ENCODE assay signal across 10 cellular contexts in genomic region chr3:108126348-108126747, GRCh38. TPM values are rescaled to one million over a fixed set of nuclear protein-coding genes. Genes with fewer than 3 reads are reported as not detected.
DNase-seq lines count a peak whose midpoint lies in the region; ATAC-seq and TF ChIP-seq lines count a peak whose summit lies in the region.
"Had no signal": no experiment of that assay in that cellular context is flagged by ENCODE, and none has a peak within 500 bp of the region (broad histone marks: within the 10 kb centered on the region; RNA-seq: fewer than 3 reads in every experiment).

No MANE protein-coding gene starts in this region.

- peaks cover 55% of the 10 kb centered on the region for H3K4me1 Mint-ChIP-seq in T-helper 17 cell

- H3K27ac ChIP-seq in BLaER1 treated with 17β-estradiol and CSF1 and Interleukin-3, amounts not matched to agents 10 nM and 100 nM: peak overlapping the region in 10 of 11 experiments; percentile 91 to 99 (median 97); a peak in 19 of 22 replicates
- peak overlapping the region; percentile 42 for H3K27ac ChIP-seq in lower lobe of right lung
- no peak overlapping the region for H3K27ac ChIP-seq in caudate nucleus (ENCODE audit: low read depth, low read length)

- intact Hi-C loops in lower lobe of right lung (cut with DNase I): no loop called here

- no peaks in the 10 kb centered on the region for H4K20me1 ChIP-seq in BLaER1 treated with 17β-estradiol and CSF1 and Interleukin-3, amounts not matched to agents 10 nM and 100 nM

- peaks cover 0 to 15% (median 6%) of the 10 kb centered on the region in 11 experiments; a peak in 10 of 22 replicates for H3K9me3 ChIP-seq in BLaER1 treated with 17β-estradiol and CSF1 and Interleukin-3, amounts not matched to agents 10 nM and 100 nM (replicated peaks in 1 of 11)
- H3K9me3 ChIP-seq in T-helper 17 cell (ENCODE audit: control insufficient read depth, low read length, poor library complexity, severe bottlenecking) (no peaks in the 10 kb centered on the region), lower lobe of right lung (no peaks in the 10 kb centered on the region)
- H3K9me3 ChIP-seq: BE2C had no signal

- peaks cover 51 to 80% (median 67%) of the 10 kb centered on the region in 10 experiments for H3K4me1 ChIP-seq in BLaER1 treated with 17β-estradiol and CSF1 and Interleukin-3, amounts not matched to agents 10 nM and 100 nM
- H3K4me1 ChIP-seq in lower lobe of right lung: peaks cover 15% of the 10 kb centered on the region

- peaks cover 2% of the 10 kb centered on the region for H3K36me3 Mint-ChIP-seq in T-helper 17 cell (ENCODE audit: low read depth)

- no peaks in the 10 kb centered on the region for H3K27me3 Mint-ChIP-seq in T-helper 17 cell

- TF ChIP-seq CTCF in lower lobe of right lung (IDR thresholded peaks at IDR 0.05) (no peak), omental fat pad (IDR thresholded peaks at IDR 0.05) (no peak)

- peak overlapping the region; percentile 71 to 97 (median 86); a peak in 21 of 22 replicates for H3K4me2 ChIP-seq in BLaER1 treated with 17β-estradiol and CSF1 and Interleukin-3, amounts not matched to agents 10 nM and 100 nM

- peak overlapping the region in 9 of 10 experiments; percentile 41 to 64 (median 58); a peak in 17 of 20 replicates for H3K4me3 ChIP-seq in BLaER1 treated with 17β-estradiol and CSF1 and Interleukin-3, amounts not matched to agents 10 nM and 100 nM
- peak overlapping the region; percentile 51 for H3K4me3 ChIP-seq in GM08714 (ENCODE audit: low read length)
- H3K4me3 ChIP-seq in lower lobe of right lung: no peak overlapping the region

- H3K9ac ChIP-seq in BLaER1 treated with 17β-estradiol and CSF1 and Interleukin-3, amounts not matched to agents 10 nM and 100 nM: peak overlapping the region in 10 of 11 experiments; percentile 80 to 94 (median 88); a peak in 19 of 22 replicates

- peak overlapping the region; percentile 94 for H3K4me3 Mint-ChIP-seq in T-helper 17 cell

- no peak for DNase-seq in T-helper 17 cell
- no peak for DNase-seq in lower lobe of right lung
- DNase-seq in NCI-H1048 (lab: John Stamatoyannopoulos, UW): no peak
- DNase-seq in omental fat pad (ENCODE audit: low spot score): no peak
- no peak for DNase-seq in HK-2 (ENCODE audit: unreplicated experiment)
- DNase-seq in caudate nucleus (lab: John Stamatoyannopoulos, UW): no peak
- DNase-seq: BE2C; NK-92 treated with Interleukin-12 subunit alpha and Interleukin-12 subunit beta, amount 100 ng/mL, for 24 hours had no signal

- H3K27ac Mint-ChIP-seq in T-helper 17 cell: peak overlapping the region; percentile 94

- H3K36me3 ChIP-seq in BLaER1 treated with 17β-estradiol and CSF1 and Interleukin-3, amounts not matched to agents 10 nM and 100 nM: peaks cover 0 to 15% (median 0%) of the 10 kb centered on the region in 11 experiments; a peak in 4 of 22 replicates
- H3K36me3 ChIP-seq in lower lobe of right lung: no peaks in the 10 kb centered on the region
- H3K36me3 ChIP-seq: BE2C had no signal

- no peaks in the 10 kb centered on the region for H3K27me3 ChIP-seq in BLaER1 treated with 17β-estradiol and CSF1 and Interleukin-3, amounts not matched to agents 10 nM and 100 nM
- H3K27me3 ChIP-seq in lower lobe of right lung (ENCODE audit: low read depth): no peaks in the 10 kb centered on the region
- H3K27me3 ChIP-seq: BE2C had no signal

- ATAC-seq in T-helper 17 cell (no peak), lower lobe of right lung (no peak), omental fat pad (ENCODE audit: low FRiP score) (no peak)

RNA-seq across cellular contexts. Expression of gene CD47, which starts 35.5 kb away (rescaled TPM):
- total RNA-seq in T-helper 17 cell (100 to 1,000 TPM; 150 to 170 TPM), lower lobe of right lung (222 TPM), omental fat pad (10 to 100 TPM; 42.7 to 58.7 (median 56.0) TPM)
